1 cellular context compared by ENCODE assay signal in the genomic region with DNA sequence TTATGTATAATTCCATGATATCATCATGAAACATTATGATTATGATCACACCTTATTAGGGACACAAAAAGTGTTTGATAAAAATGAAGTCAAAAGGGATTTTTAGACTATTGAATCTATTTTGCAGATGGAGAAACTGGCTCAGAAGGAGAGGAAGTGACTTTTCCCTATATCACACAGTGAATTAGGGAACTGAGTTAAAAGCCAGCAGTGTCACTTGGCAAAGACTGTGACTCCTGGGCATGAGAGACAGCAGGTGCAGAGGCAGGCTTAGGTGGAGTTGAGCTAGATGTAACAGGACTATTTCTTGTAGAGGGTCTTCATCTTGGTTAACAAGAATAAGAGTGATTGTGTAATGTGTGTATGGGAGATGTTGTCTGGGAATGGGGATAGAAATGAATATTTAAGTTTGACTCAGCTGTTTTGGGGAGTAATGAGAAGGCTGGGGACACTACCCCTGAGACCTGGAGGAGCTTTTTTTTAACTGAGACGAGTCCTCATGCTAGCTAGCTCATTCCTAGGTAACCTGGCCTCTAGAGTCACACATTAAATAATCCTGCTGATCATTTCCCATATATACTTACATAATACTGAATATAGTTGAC.
TF ChIP-seq lines count a peak whose summit lies in the region.

No MANE protein-coding gene starts in this region.

TF ChIP-seq in GM23338, 12 proteins besides CTCF, POLR2A, EP300 and RAD21 (continued from another document):
- TF ChIP-seq, protein P1, sequence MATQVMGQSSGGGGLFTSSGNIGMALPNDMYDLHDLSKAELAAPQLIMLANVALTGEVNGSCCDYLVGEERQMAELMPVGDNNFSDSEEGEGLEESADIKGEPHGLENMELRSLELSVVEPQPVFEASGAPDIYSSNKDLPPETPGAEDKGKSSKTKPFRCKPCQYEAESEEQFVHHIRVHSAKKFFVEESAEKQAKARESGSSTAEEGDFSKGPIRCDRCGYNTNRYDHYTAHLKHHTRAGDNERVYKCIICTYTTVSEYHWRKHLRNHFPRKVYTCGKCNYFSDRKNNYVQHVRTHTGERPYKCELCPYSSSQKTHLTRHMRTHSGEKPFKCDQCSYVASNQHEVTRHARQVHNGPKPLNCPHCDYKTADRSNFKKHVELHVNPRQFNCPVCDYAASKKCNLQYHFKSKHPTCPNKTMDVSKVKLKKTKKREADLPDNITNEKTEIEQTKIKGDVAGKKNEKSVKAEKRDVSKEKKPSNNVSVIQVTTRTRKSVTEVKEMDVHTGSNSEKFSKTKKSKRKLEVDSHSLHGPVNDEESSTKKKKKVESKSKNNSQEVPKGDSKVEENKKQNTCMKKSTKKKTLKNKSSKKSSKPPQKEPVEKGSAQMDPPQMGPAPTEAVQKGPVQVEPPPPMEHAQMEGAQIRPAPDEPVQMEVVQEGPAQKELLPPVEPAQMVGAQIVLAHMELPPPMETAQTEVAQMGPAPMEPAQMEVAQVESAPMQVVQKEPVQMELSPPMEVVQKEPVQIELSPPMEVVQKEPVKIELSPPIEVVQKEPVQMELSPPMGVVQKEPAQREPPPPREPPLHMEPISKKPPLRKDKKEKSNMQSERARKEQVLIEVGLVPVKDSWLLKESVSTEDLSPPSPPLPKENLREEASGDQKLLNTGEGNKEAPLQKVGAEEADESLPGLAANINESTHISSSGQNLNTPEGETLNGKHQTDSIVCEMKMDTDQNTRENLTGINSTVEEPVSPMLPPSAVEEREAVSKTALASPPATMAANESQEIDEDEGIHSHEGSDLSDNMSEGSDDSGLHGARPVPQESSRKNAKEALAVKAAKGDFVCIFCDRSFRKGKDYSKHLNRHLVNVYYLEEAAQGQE (IDR thresholded peaks at IDR 0.05; ENCODE audit: unreplicated experiment) = no peak
- no peak for TF ChIP-seq ZNF114 (CRISPR knock-in tag; IDR thresholded peaks at IDR 0.05)
- no peak for TF ChIP-seq STAT1 (IDR thresholded peaks at IDR 0.05; ENCODE audit: unreplicated experiment)
- TF ChIP-seq ZNF331 (CRISPR knock-in tag; IDR thresholded peaks at IDR 0.05; ENCODE audit: low read depth) = no peak
- TF ChIP-seq, protein P2, sequence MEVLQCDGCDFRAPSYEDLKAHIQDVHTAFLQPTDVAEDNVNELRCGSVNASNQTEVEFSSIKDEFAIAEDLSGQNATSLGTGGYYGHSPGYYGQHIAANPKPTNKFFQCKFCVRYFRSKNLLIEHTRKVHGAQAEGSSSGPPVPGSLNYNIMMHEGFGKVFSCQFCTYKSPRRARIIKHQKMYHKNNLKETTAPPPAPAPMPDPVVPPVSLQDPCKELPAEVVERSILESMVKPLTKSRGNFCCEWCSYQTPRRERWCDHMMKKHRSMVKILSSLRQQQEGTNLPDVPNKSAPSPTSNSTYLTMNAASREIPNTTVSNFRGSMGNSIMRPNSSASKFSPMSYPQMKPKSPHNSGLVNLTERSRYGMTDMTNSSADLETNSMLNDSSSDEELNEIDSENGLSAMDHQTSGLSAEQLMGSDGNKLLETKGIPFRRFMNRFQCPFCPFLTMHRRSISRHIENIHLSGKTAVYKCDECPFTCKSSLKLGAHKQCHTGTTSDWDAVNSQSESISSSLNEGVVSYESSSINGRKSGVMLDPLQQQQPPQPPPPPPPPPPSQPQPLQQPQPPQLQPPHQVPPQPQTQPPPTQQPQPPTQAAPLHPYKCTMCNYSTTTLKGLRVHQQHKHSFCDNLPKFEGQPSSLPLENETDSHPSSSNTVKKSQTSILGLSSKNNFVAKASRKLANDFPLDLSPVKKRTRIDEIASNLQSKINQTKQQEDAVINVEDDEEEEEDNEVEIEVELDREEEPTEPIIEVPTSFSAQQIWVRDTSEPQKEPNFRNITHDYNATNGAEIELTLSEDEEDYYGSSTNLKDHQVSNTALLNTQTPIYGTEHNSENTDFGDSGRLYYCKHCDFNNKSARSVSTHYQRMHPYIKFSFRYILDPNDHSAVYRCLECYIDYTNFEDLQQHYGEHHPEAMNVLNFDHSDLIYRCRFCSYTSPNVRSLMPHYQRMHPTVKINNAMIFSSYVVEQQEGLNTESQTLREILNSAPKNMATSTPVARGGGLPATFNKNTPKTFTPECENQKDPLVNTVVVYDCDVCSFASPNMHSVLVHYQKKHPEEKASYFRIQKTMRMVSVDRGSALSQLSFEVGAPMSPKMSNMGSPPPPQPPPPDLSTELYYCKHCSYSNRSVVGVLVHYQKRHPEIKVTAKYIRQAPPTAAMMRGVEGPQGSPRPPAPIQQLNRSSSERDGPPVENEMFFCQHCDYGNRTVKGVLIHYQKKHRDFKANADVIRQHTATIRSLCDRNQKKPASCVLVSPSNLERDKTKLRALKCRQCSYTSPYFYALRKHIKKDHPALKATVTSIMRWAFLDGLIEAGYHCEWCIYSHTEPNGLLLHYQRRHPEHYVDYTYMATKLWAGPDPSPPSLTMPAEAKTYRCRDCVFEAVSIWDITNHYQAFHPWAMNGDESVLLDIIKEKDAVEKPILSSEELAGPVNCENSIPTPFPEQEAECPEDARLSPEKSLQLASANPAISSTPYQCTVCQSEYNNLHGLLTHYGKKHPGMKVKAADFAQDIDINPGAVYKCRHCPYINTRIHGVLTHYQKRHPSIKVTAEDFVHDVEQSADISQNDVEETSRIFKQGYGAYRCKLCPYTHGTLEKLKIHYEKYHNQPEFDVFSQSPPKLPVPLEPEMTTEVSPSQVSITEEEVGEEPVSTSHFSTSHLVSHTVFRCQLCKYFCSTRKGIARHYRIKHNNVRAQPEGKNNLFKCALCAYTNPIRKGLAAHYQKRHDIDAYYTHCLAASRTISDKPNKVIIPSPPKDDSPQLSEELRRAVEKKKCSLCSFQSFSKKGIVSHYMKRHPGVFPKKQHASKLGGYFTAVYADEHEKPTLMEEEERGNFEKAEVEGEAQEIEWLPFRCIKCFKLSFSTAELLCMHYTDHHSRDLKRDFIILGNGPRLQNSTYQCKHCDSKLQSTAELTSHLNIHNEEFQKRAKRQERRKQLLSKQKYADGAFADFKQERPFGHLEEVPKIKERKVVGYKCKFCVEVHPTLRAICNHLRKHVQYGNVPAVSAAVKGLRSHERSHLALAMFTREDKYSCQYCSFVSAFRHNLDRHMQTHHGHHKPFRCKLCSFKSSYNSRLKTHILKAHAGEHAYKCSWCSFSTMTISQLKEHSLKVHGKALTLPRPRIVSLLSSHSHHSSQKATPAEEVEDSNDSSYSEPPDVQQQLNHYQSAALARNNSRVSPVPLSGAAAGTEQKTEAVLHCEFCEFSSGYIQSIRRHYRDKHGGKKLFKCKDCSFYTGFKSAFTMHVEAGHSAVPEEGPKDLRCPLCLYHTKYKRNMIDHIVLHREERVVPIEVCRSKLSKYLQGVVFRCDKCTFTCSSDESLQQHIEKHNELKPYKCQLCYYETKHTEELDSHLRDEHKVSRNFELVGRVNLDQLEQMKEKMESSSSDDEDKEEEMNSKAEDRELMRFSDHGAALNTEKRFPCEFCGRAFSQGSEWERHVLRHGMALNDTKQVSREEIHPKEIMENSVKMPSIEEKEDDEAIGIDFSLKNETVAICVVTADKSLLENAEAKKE (CRISPR knock-in tag; IDR thresholded peaks at IDR 0.05) = no peak
- TF ChIP-seq EZH2phosphoT487 (IDR thresholded peaks at IDR 0.05; ENCODE audit: unreplicated experiment) = no peak
- no peak for TF ChIP-seq JUNB (IDR thresholded peaks at IDR 0.05; ENCODE audit: unreplicated experiment)
